In the genomic region with DNA sequence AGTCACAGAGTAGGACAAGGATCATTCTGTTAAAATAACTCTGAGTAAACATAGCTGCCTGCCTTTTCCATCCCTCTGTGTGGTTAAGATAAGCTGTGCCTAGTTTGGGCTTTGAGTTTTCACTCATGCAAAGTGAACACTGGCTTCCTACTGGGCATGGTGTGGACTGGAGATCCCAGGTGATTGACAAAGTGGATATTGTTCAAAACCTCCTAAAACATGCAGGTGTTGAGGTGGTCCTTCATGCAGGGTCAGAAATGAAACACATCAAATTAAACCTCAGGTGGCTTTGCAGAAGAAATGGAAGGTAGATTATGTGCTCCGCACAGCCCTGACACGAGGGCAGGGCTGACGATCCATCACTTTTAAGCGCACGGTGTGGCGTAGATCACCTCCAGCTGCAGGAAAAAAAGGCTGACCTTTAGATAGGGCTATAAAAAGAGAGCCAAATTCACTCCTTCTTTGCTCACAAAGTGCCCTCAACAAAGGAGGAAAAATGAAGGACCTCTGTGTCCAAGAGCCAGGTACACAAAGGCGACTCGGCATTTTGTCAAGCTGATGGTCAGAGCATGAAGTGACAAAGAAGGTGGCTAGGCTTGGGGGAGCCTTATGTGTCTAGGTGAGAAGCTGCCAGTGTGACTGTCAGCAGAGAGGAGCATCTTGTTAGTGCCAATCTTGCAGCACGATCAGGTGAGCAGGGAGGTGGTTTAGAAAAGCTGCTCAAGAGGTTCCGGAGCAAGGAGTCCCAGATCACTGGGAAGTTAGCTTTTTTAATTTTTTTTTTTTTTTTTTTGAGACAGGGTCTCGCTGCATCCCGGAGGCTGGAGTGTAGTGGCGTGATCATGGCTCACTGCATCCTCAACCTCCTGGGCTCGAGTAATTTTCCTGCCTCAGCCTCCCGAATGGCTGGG, we compare ENCODE assay signal across 20 cellular contexts. TPM values are rescaled to one million over a fixed set of nuclear protein-coding genes. Genes with fewer than 3 reads are reported as not detected.
DNase-seq lines count a peak whose midpoint lies in the region; ATAC-seq, FAIRE-seq and TF ChIP-seq lines count a peak whose summit lies in the region.
"Had no signal": no experiment of that assay in that cellular context is flagged by ENCODE, and none has a peak within 500 bp of the region (broad histone marks: within the 10 kb centered on the region; RNA-seq: fewer than 3 reads in every experiment).

No MANE protein-coding gene starts in this region.

- H3K4me2 ChIP-seq in A549: peak overlapping the region; percentile 67; the same call in 2 of the 3 replicates
- H3K4me2 ChIP-seq in Karpas-422 (ENCODE audit: low read depth, low read length, poor library complexity, severe bottlenecking): no peak overlapping the region
- H3K4me2 ChIP-seq: SK-N-SH had no signal

- no peak for TF ChIP-seq EP300 in A549 (IDR thresholded peaks at IDR 0.05)

- H3K4me1 ChIP-seq in A549: peaks cover 38% of the 10 kb centered on the region
- no peaks in the 10 kb centered on the region for H3K4me1 ChIP-seq in Karpas-422 (ENCODE audit: low read length)
- peaks cover 26% of the 10 kb centered on the region for H3K4me1 ChIP-seq in Panc1 (ENCODE audit: control insufficient read depth, insufficient read depth, low read length)
- peaks cover 3 to 7% (median 6%) of the 10 kb centered on the region in 4 donors for H3K4me1 ChIP-seq in liver (ENCODE audit: control insufficient read depth in 4 of 4, insufficient read depth in 4 of 4, low read length in 3 of 4)
- H3K4me1 ChIP-seq: BE2C had no signal

- POLR2A ChIA-PET in A549 (lab: Yijun Ruan, JAX): interaction anchor here (0.7 to 2.2 kb wide), 8 partner anchors 18 to 339 kb away, joined by 3 to 16 read pairs (median 6); a partner anchor contains a TSS
- POLR2A ChIA-PET in Panc1 (lab: Charles Lee): interaction anchor here (0.6 to 1.7 kb wide), 4 partner anchors 9 to 317 kb away, joined by 3 to 11 read pairs (median 4); no protein-coding TSS in a partner anchor

- CTCF ChIA-PET in A549 (lab: Yijun Ruan, JAX) (interaction anchor here (0.6 to 4.9 kb wide), 23 partner anchors 8 to 793 kb away, joined by 3 to 34 read pairs (median 5); a partner anchor contains a TSS), Panc1 (lab: Charles Lee) (interaction anchor here (0.5 to 2.1 kb wide), 16 partner anchors 11 to 434 kb away, joined by 3 to 13 read pairs (median 4); a partner anchor contains a TSS)

- 83% methylated on average over 15 of the region's 15 CpGs for WGBS in A549 (ENCODE audit: missing lambda C conversion rate)
- 79% methylated on average over 15 of the region's 15 CpGs for WGBS in liver

- H3K9me3 ChIP-seq in A549 (peaks cover 4% of the 10 kb centered on the region; the same call in 2 of the 3 replicates), Karpas-422 (ENCODE audit: low read length) (no peaks in the 10 kb centered on the region), Panc1 (ENCODE audit: control insufficient read depth, insufficient read depth, low read depth, low read length) (peaks cover 7% of the 10 kb centered on the region; the same call in 1 of the 2 replicates), liver (ENCODE audit: control insufficient read depth in 4 of 4, low read length in 3 of 4) (no peaks in the 10 kb centered on the region)
- H3K9me3 ChIP-seq: BE2C, SK-N-SH had no signal

- H3K4me3 ChIP-seq in A549 (no peak overlapping the region), Karpas-422 (ENCODE audit: low read length) (no peak overlapping the region), Panc1 (ENCODE audit: low read depth in 2 of 2, low read length in 2 of 2) (no peak overlapping the region), liver (ENCODE audit: low read depth in 1 of 3, low read length in 3 of 3) (peak overlapping the region in 1 of 3 donors; percentile 12)

- ATAC-seq in A549: no peak
- no peak for ATAC-seq in Panc1
- ATAC-seq in HG02763 (IDR thresholded peaks at IDR 0.05; ENCODE audit: unreplicated experiment): no peak
- ATAC-seq in HG03025 (IDR thresholded peaks at IDR 0.05; ENCODE audit: low FRiP score, unreplicated experiment): no peak

- H3K36me3 ChIP-seq in Karpas-422 (ENCODE audit: insufficient read depth, low read length): no peaks in the 10 kb centered on the region
- no peaks in the 10 kb centered on the region for H3K36me3 ChIP-seq in Panc1 (ENCODE audit: control insufficient read depth, insufficient read depth, low read length)
- no peaks in the 10 kb centered on the region for H3K36me3 ChIP-seq in liver (ENCODE audit: control insufficient read depth in 4 of 4, insufficient read depth in 3 of 4, low read depth in 1 of 4, low read length in 3 of 4)
- H3K36me3 ChIP-seq: BE2C had no signal

- no peak for TF ChIP-seq POLR2A in A549 (IDR thresholded peaks at IDR 0.05; ENCODE audit: low read length)

- no peak for TF ChIP-seq CTCF in A549 (IDR thresholded peaks at IDR 0.05)
- TF ChIP-seq CTCF in Panc1 (IDR thresholded peaks at IDR 0.05): no peak
- TF ChIP-seq CTCF in liver (IDR thresholded peaks at IDR 0.05; ENCODE audit: low read depth, low read length, missing input control): no peak

- FAIRE-seq in A549 (lab: Jason Lieb, UNC): no peak
- FAIRE-seq: GM19239, HTR-8/SVneo had no signal

- intact Hi-C loops in Panc1 (cut with micrococcal nuclease; ENCODE audit: unreplicated experiment): no loop called here

- DNase-seq in A549 (ENCODE audit: low read depth in 1 of 2, low spot score in 1 of 2) (no peak), Karpas-422 (peak; percentile 34), Panc1 (ENCODE audit: low read depth, low spot score) (no peak), DMS153 treated with DMSO at 0.1 percent for 48 hours (lab: John Stamatoyannopoulos, UW; ENCODE audit: unreplicated experiment) (no peak), SW 1271 (lab: John Stamatoyannopoulos, UW) (no peak)
- DNase-seq: BE2C; CD4-positive, CD25-positive, alpha-beta regulatory T cell; COR-L47; DMS153; GF-D8; NCI-H1105; NCI-H1694 treated with DMSO at 0.1 percent for 48 hours; SHP77; SK-N-SH; T-helper 1 cell had no signal

- H2AFZ ChIP-seq in Karpas-422 (ENCODE audit: low read length): no peak overlapping the region

- H3K79me2 ChIP-seq in Karpas-422 (ENCODE audit: low read length): no peaks in the 10 kb centered on the region

- no peak overlapping the region for H3K9ac ChIP-seq in Karpas-422 (ENCODE audit: low read length)
- H3K9ac ChIP-seq in liver (ENCODE audit: low read depth in 1 of 2, low read length in 2 of 2): no peak overlapping the region
- H3K9ac ChIP-seq: SK-N-SH had no signal

- H4K20me1 ChIP-seq in Karpas-422 (ENCODE audit: insufficient read depth, low read depth, low read length): no peaks in the 10 kb centered on the region

- H3K27me3 ChIP-seq in Karpas-422 (ENCODE audit: low read length) (no peaks in the 10 kb centered on the region), Panc1 (ENCODE audit: control insufficient read depth, insufficient read depth, low read length) (no peaks in the 10 kb centered on the region), liver (ENCODE audit: control insufficient read depth in 4 of 4, insufficient read depth in 4 of 4, low read length in 3 of 4) (no peaks in the 10 kb centered on the region)
- H3K27me3 ChIP-seq: BE2C had no signal

- no peak for TF ChIP-seq RAD21 in A549 (conservative IDR thresholded peaks at IDR 0.05 in 1 of 2, IDR thresholded peaks at IDR 0.05 in 1 of 2)
- TF ChIP-seq RAD21 in liver (IDR thresholded peaks at IDR 0.05): peak in 1 of 2 donors; percentile 18

- no TSS peak for BruUV-seq in Panc1 (replicated peaks; lab: Mats Ljungman, UMichigan)

- H3K27ac ChIP-seq in A549 (peak overlapping the region; percentile 73 to 87; a peak in 5 of 6 replicates), Karpas-422 (ENCODE audit: low read length) (no peak overlapping the region), Panc1 (ENCODE audit: low read length) (peak overlapping the region; percentile 93; the same call in 1 of the 2 replicates), liver (ENCODE audit: low read depth in 1 of 2, low read length in 2 of 2) (no peak overlapping the region)

- no peaks in the 10 kb centered on the region for H3K9me2 ChIP-seq in Karpas-422 (replicated peaks; ENCODE audit: insufficient read depth, low read length)
- H3K9me2 ChIP-seq: SK-N-SH had no signal

- in situ Hi-C loops in Panc1 (cut with HindIII; ENCODE audit: low pct_unique_long_range_greater_than_20kb, low sequenced_read_pairs): no loop called here

TF ChIP-seq in A549, 52 proteins besides CTCF, POLR2A, EP300 and RAD21:
- TF ChIP-seq MAFK (IDR thresholded peaks at IDR 0.05; ENCODE audit: partially characterized antibody) (peak; percentile 18), SMC3 (IDR thresholded peaks at IDR 0.05) (no peak), NPAS2 (CRISPR knock-in tag; IDR thresholded peaks at IDR 0.05; ENCODE audit: borderline replicate concordance) (no peak)

RNA-seq across cellular contexts. Expression of a gene that starts 19.9 kb away (rescaled TPM):
- polyA plus RNA-seq in A549 (2011; rRNA removed) (17.5 and 18.3 TPM in 2 replicates), A549 (2017; fragmentation: RNase III; extraction: RNeasy Plus Mini Kit Qiagen cat#74134 plus additional on column Dnase treatment) (14.7 to 16.3 TPM (median 15.5 TPM) in 3 replicates), liver (1 to 10 TPM; 2.2 to 5.4 TPM)
- 7.2 and 13.0 TPM in 2 replicates for polyA plus RNA-seq in A549 (2012; cell fraction: cytosol; rRNA removed)
- polyA plus RNA-seq in A549 (2012; cell fraction: nucleus; rRNA removed): 13.5 and 18.8 TPM in 2 replicates
- polyA minus RNA-seq in A549 (2011; rRNA and poly(A)+ RNA removed): 16.8 and 17.3 TPM in 2 replicates
- total RNA-seq in Karpas-422 (2014; rRNA removed; shearing (Covaris generic); ENCODE audit: low replicate concordance): not detected in 2 replicates
- total RNA-seq in Panc1 (2021; ENCODE audit: unreplicated experiment) (83.2 TPM), liver (10 to 100 TPM in 1 of 2 donors, 1 to 10 TPM in 1; 5.6 to 14.3 TPM)
- 32.1 TPM for polyA plus RNA-seq in Panc1 (2012; ENCODE audit: insufficient read length)

RNA-seq across cellular contexts. Expression of a gene that starts 26.5 kb away (rescaled TPM):
- polyA plus RNA-seq in A549 (2011; rRNA removed) (17.9 and 23.8 TPM in 2 replicates), A549 (2017; fragmentation: RNase III; extraction: RNeasy Plus Mini Kit Qiagen cat#74134 plus additional on column Dnase treatment) (15.9 to 18.5 TPM (median 16.3 TPM) in 3 replicates), liver (1 to 10 TPM; 5.3 to 6.4 TPM)
- polyA plus RNA-seq in A549 (2012; cell fraction: cytosol; rRNA removed): 19.4 and 23.1 TPM in 2 replicates
- 10.5 and 14.7 TPM in 2 replicates for polyA plus RNA-seq in A549 (2012; cell fraction: nucleus; rRNA removed)
- polyA minus RNA-seq in A549 (2011; rRNA and poly(A)+ RNA removed): 16.9 and 20.4 TPM in 2 replicates
- 6.1 and 31.7 TPM in 2 replicates for total RNA-seq in Karpas-422 (2014; rRNA removed; shearing (Covaris generic); ENCODE audit: low replicate concordance)
- total RNA-seq in Panc1 (2021; ENCODE audit: unreplicated experiment) (39.6 TPM), liver (10 to 100 TPM in 1 of 2 donors, 1 to 10 TPM in 1; 8.1 to 10.8 TPM)
- polyA plus RNA-seq in Panc1 (2012; ENCODE audit: insufficient read length): 31.5 TPM

Comparison
In these comparisons a context has a peak if more than half of its experiments do, and no peak if none do; other contexts are left out.
1. H3K27ac ChIP-seq: peak in A549 (2 of 2) and Panc1 (single experiment); none in Karpas-422 (single experiment) and liver (0 of 2).